Comparison of ENCODE assay signal across 12 cellular contexts in genomic region chr2:108632748-108633147, GRCh38.
DNase-seq lines count a peak whose midpoint lies in the region; ATAC-seq and TF ChIP-seq lines count a peak whose summit lies in the region.
"Had no signal": no experiment of that assay in that cellular context is flagged by ENCODE, and none has a peak within 500 bp of the region (broad histone marks: within the 10 kb centered on the region; RNA-seq: fewer than 3 reads in every experiment).

No MANE protein-coding gene starts in this region.

- H3K36me3 Mint-ChIP-seq in CD4-positive, CD25-positive, alpha-beta regulatory T cell: peaks cover 11% of the 10 kb centered on the region

- peaks cover 54% of the 10 kb centered on the region for H3K79me2 ChIP-seq in OCI-LY1 (ENCODE audit: insufficient read depth, low read length)

- H3F3A ChIP-seq in OCI-LY1 (ENCODE audit: insufficient read depth, low read length): no peaks in the 10 kb centered on the region

- H3K27me3 Mint-ChIP-seq in CD4-positive, CD25-positive, alpha-beta regulatory T cell: peaks cover 4% of the 10 kb centered on the region

- H3K4me3 Mint-ChIP-seq in CD4-positive, CD25-positive, alpha-beta regulatory T cell: peak overlapping the region in 1 of 4 donors; percentile 41

- H4K20me1 ChIP-seq in OCI-LY1 (ENCODE audit: insufficient read depth, low read length): no peaks in the 10 kb centered on the region

- no peak for DNase-seq in CD4-positive, CD25-positive, alpha-beta regulatory T cell
- DNase-seq in NCI-H1092 (lab: John Stamatoyannopoulos, UW): peak; percentile 71
- no peak for DNase-seq in mucosa of descending colon
- no peak for DNase-seq in NCI-H524 treated with DMSO at 0.1 percent for 48 hours (lab: John Stamatoyannopoulos, UW)
- DNase-seq: BE2C; effector memory CD4-positive, alpha-beta T cell; MM.1S had no signal

- peak overlapping the region; percentile 0 to 81 (median 39) for H3K27ac Mint-ChIP-seq in CD4-positive, CD25-positive, alpha-beta regulatory T cell

- no peaks in the 10 kb centered on the region for H3K9me2 ChIP-seq in OCI-LY1 (ENCODE audit: low read depth, low read length)

- no peaks in the 10 kb centered on the region for H3K9me3 Mint-ChIP-seq in CD4-positive, CD25-positive, alpha-beta regulatory T cell

- H2AFZ ChIP-seq in OCI-LY1 (ENCODE audit: low read length): no peak overlapping the region

- H3K36me3 ChIP-seq in CD4-positive, CD25-positive, alpha-beta regulatory T cell (ENCODE audit: control insufficient read depth, insufficient read depth, low read length): peaks cover 2% of the 10 kb centered on the region
- H3K36me3 ChIP-seq in OCI-LY1 (ENCODE audit: insufficient read depth, low read length) (peaks cover 3% of the 10 kb centered on the region; the same call in 1 of the 2 replicates), mucosa of descending colon (ENCODE audit: low read depth) (no peaks in the 10 kb centered on the region)
- H3K36me3 ChIP-seq: BE2C, gastroesophageal sphincter had no signal

- peaks cover 47 to 85% (median 65%) of the 10 kb centered on the region in 4 donors for H3K4me1 Mint-ChIP-seq in CD4-positive, CD25-positive, alpha-beta regulatory T cell

- H3K4me3 ChIP-seq in CD4-positive, CD25-positive, alpha-beta regulatory T cell (ENCODE audit: low read depth, low read length): no peak overlapping the region
- H3K4me3 ChIP-seq in OCI-LY1 (ENCODE audit: low read depth, low read length, poor library complexity, severe bottlenecking): no peak overlapping the region
- H3K4me3 ChIP-seq in mucosa of descending colon: no peak overlapping the region
- H3K4me3 ChIP-seq: gastroesophageal sphincter had no signal

- intact Hi-C loops in mucosa of descending colon (cut with DNase I, micrococcal nuclease): no loop called here

- H3K4me2 ChIP-seq in OCI-LY1 (ENCODE audit: low read length): peak overlapping the region; percentile 51; the same call in 1 of the 2 replicates

- H3K4me1 ChIP-seq in CD4-positive, CD25-positive, alpha-beta regulatory T cell (ENCODE audit: control insufficient read depth, insufficient read depth, low read length, poor library complexity, severe bottlenecking): peaks cover 44% of the 10 kb centered on the region
- H3K4me1 ChIP-seq in OCI-LY1 (ENCODE audit: insufficient read depth, low read length, severe bottlenecking): peaks cover 97% of the 10 kb centered on the region
- peaks cover 37% of the 10 kb centered on the region for H3K4me1 ChIP-seq in mucosa of descending colon (ENCODE audit: low read depth)

- no peaks in the 10 kb centered on the region for H3K27me3 ChIP-seq in CD4-positive, CD25-positive, alpha-beta regulatory T cell (ENCODE audit: control insufficient read depth, insufficient read depth, low read length)
- no peaks in the 10 kb centered on the region for H3K27me3 ChIP-seq in OCI-LY1 (ENCODE audit: insufficient read depth, low read length)
- H3K27me3 ChIP-seq: BE2C, gastroesophageal sphincter had no signal

- no peak for ATAC-seq in CD4-positive, CD25-positive, alpha-beta regulatory T cell (ENCODE audit: low read depth in 2 of 2)
- ATAC-seq in mucosa of descending colon (peak; percentile 20), GM19395 (IDR thresholded peaks at IDR 0.05; ENCODE audit: unreplicated experiment) (no peak), HG02610 (IDR thresholded peaks at IDR 0.05; ENCODE audit: unreplicated experiment) (no peak), GM21737 (IDR thresholded peaks at IDR 0.05; ENCODE audit: unreplicated experiment) (no peak)
- ATAC-seq: gastroesophageal sphincter had no signal

- H3K9ac ChIP-seq in OCI-LY1 (ENCODE audit: low read length): peak overlapping the region; percentile 6; the same call in 1 of the 2 replicates

- no peak overlapping the region for H3K27ac ChIP-seq in CD4-positive, CD25-positive, alpha-beta regulatory T cell (ENCODE audit: insufficient read depth, low read length, poor library complexity, severe bottlenecking)
- peak overlapping the region; percentile 82 for H3K27ac ChIP-seq in OCI-LY1 (ENCODE audit: low read depth, low read length, poor library complexity, severe bottlenecking)

- H3K9me3 ChIP-seq in CD4-positive, CD25-positive, alpha-beta regulatory T cell (ENCODE audit: control insufficient read depth in 2 of 2, low read length in 2 of 2): no peaks in the 10 kb centered on the region
- H3K9me3 ChIP-seq in OCI-LY1 (ENCODE audit: low read length) (no peaks in the 10 kb centered on the region), mucosa of descending colon (no peaks in the 10 kb centered on the region)
- H3K9me3 ChIP-seq: BE2C, gastroesophageal sphincter had no signal

- no peak for TF ChIP-seq CTCF in OCI-LY1 (IDR thresholded peaks at IDR 0.05; ENCODE audit: low read length)
- no peak for TF ChIP-seq CTCF in mucosa of descending colon (IDR thresholded peaks at IDR 0.05)
